8 cellular contexts compared by ENCODE assay signal in the genomic region with DNA sequence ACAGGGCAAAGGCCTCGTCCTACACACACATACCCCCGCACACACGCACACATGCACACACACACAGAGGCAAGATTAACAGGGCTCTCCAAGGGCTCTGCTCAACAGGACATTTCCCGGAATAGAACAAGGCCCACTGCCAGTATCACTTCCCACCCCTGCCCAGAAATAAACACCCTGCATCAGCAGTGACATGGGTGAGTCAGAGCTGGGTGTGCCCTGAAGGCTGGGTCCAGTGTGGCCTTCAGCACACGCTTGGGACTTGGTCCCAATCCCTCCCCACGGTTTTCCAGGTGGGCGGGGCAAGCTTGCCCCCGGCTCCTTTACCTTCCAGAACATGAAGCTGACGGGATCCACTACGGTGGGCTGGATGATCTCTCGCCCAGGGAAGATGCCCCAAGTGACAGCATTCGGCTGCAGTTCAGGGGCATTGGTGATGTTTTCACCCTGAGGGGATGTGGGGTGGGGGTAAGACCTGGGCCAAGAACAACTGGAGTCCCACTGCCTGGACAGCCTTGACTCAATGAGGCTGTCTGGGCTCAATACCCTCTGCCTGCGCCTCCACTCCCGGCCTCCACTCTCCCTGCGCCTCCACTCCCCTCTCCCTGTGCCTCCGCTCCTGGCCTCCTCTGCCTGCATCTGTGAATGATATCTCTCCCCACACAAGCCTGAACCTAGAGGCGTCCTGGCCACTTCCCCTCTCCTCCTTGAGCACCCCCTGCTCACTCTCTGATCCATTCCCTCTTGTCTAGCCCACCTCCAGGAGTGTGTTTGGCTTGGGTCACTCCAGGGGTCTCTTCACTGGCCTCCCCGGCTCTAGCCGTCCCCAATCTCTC. TPM values are rescaled to one million over a fixed set of nuclear protein-coding genes. Genes with fewer than 3 reads are reported as not detected.
DNase-seq lines count a peak whose midpoint lies in the region; ATAC-seq and TF ChIP-seq lines count a peak whose summit lies in the region.

No MANE protein-coding gene starts in this region.

- H3K9me3 ChIP-seq in GM23248 (ENCODE audit: low read depth) (no peaks in the 10 kb centered on the region), left ventricle myocardium inferior (replicated peaks) (no peaks in the 10 kb centered on the region), skeletal muscle satellite cell (replicated peaks; ENCODE audit: low read length) (no peaks in the 10 kb centered on the region)

- H3K36me3 ChIP-seq in GM23248 (ENCODE audit: low read depth) (peaks cover 5% of the 10 kb centered on the region; the same call in 1 of the 2 replicates), left ventricle myocardium inferior (peaks cover 41% of the 10 kb centered on the region), skeletal muscle satellite cell (ENCODE audit: insufficient read depth, low read length) (peaks cover 22% of the 10 kb centered on the region)

- intact Hi-C loops in left ventricle myocardium inferior (cut with micrococcal nuclease), result no loop called here

- no peak for ATAC-seq in GM19463 (IDR thresholded peaks at IDR 0.05; ENCODE audit: unreplicated experiment)

- DNase-seq in GM23248 (peak; percentile 94), amniotic epithelial cell (ENCODE audit: low read depth) (peak; percentile 82), left ventricle myocardium inferior (peak; percentile 92), activated gamma-delta T cell treated with Interleukin-2 at 50 U/mL for 16 hours (no peak), NCI-H2107 (lab: John Stamatoyannopoulos, UW) (no peak), HK-2 (ENCODE audit: unreplicated experiment) (no peak)

- H3K4me3 ChIP-seq in GM23248 (peak overlapping the region; percentile 31; the same call in 1 of the 2 replicates), left ventricle myocardium inferior (peak overlapping the region; percentile 38), skeletal muscle satellite cell (ENCODE audit: low read length) (peak overlapping the region; percentile 24)

- H3F3A ChIP-seq in GM23248 (ENCODE audit: insufficient read depth), result no peaks in the 10 kb centered on the region

- TF ChIP-seq CTCF in left ventricle myocardium inferior (IDR thresholded peaks at IDR 0.05; ENCODE audit: borderline replicate concordance), result no peak

- no peaks in the 10 kb centered on the region for H4K20me1 ChIP-seq in GM23248 (ENCODE audit: insufficient read depth)

- H3K4me2 ChIP-seq in GM23248 (ENCODE audit: unreplicated experiment), result peak overlapping the region; percentile 66
- peak overlapping the region; percentile 35 for H3K4me2 ChIP-seq in skeletal muscle satellite cell (ENCODE audit: low read length)

- H3K27me3 ChIP-seq in GM23248 (replicated peaks; ENCODE audit: insufficient read depth) (no peaks in the 10 kb centered on the region), left ventricle myocardium inferior (ENCODE audit: low read depth) (no peaks in the 10 kb centered on the region), skeletal muscle satellite cell (ENCODE audit: control insufficient read depth, insufficient read depth, low read length) (no peaks in the 10 kb centered on the region)

- peak overlapping the region; percentile 62 for H2AFZ ChIP-seq in GM23248

- H3K27ac ChIP-seq in GM23248 (peak overlapping the region; percentile 71), left ventricle myocardium inferior (replicated peaks) (peak overlapping the region; percentile 98)

- H3K4me1 ChIP-seq in GM23248 (ENCODE audit: insufficient read depth) (peaks cover 28% of the 10 kb centered on the region), left ventricle myocardium inferior (peaks cover 98% of the 10 kb centered on the region), skeletal muscle satellite cell (ENCODE audit: control insufficient read depth, insufficient read depth, low read length) (peaks cover 30% of the 10 kb centered on the region)

- H3K9me2 ChIP-seq in GM23248 (ENCODE audit: insufficient read depth), result no peaks in the 10 kb centered on the region

- H3K79me2 ChIP-seq in GM23248 (ENCODE audit: insufficient read depth), result no peaks in the 10 kb centered on the region

- H3K9ac ChIP-seq in GM23248, result peak overlapping the region; percentile 69
- H3K9ac ChIP-seq in skeletal muscle satellite cell (ENCODE audit: low read depth, low read length), result peak overlapping the region; percentile 40

- WGBS in GM23248 (ENCODE audit: low coverage in 1 of 2, low lambda C conversion rate in 2 of 2, missing lambda C conversion rate in 2 of 2), 2 experiments, result 35 to 38% methylated on average over 19 of the region's 19 CpGs

- in situ Hi-C loops in GM23248 (cut with MboI), result no loop called here

RNA-seq across cellular contexts. Expression of gene MTHFR, which starts 14.7 kb away (rescaled TPM):
- total RNA-seq in GM23248 (2014; rRNA removed; shearing (Covaris generic)), result 6.6 and 16.1 TPM in 2 replicates
- 5.1 and 6.5 TPM in 2 replicates for polyA plus RNA-seq in GM23248 (2016; fragmentation: Nextera tagmentation; extraction: Ambion mirVana)
- total RNA-seq in left ventricle myocardium inferior, result 40.1 TPM
- total RNA-seq in skeletal muscle satellite cell (2012; rRNA removed), result 12.5 and 15.7 TPM in 2 replicates

RNA-seq across cellular contexts. Expression of gene CLCN6, which starts 14.9 kb away (rescaled TPM):
- 4.3 and 5.4 TPM in 2 replicates for total RNA-seq in GM23248 (2014; rRNA removed; shearing (Covaris generic))
- 4.4 and 4.9 TPM in 2 replicates for polyA plus RNA-seq in GM23248 (2016; fragmentation: Nextera tagmentation; extraction: Ambion mirVana)
- 16.1 TPM for total RNA-seq in left ventricle myocardium inferior
- total RNA-seq in skeletal muscle satellite cell (2012; rRNA removed), result 5.0 and 8.4 TPM in 2 replicates

RNA-seq across cellular contexts. Expression of gene C1orf167, which starts 29.1 kb away (rescaled TPM):
- not detected in 2 replicates for total RNA-seq in GM23248 (2014; rRNA removed; shearing (Covaris generic))
- polyA plus RNA-seq in GM23248 (2016; fragmentation: Nextera tagmentation; extraction: Ambion mirVana), result 0.43 TPM in 1 of 2 replicates, not detected in the other
- total RNA-seq in left ventricle myocardium inferior, result 2.5 TPM
- total RNA-seq in skeletal muscle satellite cell (2012; rRNA removed), result not detected in 2 replicates

RNA-seq across cellular contexts. Expression of gene AGTRAP, which starts 55.2 kb away (rescaled TPM):
- 86.8 and 113 TPM in 2 replicates for total RNA-seq in GM23248 (2014; rRNA removed; shearing (Covaris generic))
- polyA plus RNA-seq in GM23248 (2016; fragmentation: Nextera tagmentation; extraction: Ambion mirVana), result 121 TPM in 2 replicates
- 16.6 TPM for total RNA-seq in left ventricle myocardium inferior
- 40.4 and 47.4 TPM in 2 replicates for total RNA-seq in skeletal muscle satellite cell (2012; rRNA removed)

RNA-seq across cellular contexts. Expression of gene NPPA, which starts 56.5 kb away (rescaled TPM):
- total RNA-seq in GM23248 (2014; rRNA removed; shearing (Covaris generic)), result not detected in 2 replicates
- not detected in 2 replicates for polyA plus RNA-seq in GM23248 (2016; fragmentation: Nextera tagmentation; extraction: Ambion mirVana)
- total RNA-seq in left ventricle myocardium inferior, result 1,100 TPM
- total RNA-seq in skeletal muscle satellite cell (2012; rRNA removed), result not detected in 2 replicates

Comparison
In these comparisons a context has a peak if more than half of its experiments do, and no peak if none do; other contexts are left out.
1. DNase-seq: peak in GM23248 (single experiment), amniotic epithelial cell (single experiment) and left ventricle myocardium inferior (single experiment); none in activated gamma-delta T cell treated with Interleukin-2 at 50 U/mL for 16 hours (single experiment), NCI-H2107 (single experiment) and HK-2 (single experiment).
2. Peak in every context shown above with its lines, with median percentiles within 50 percentile points of each other: H3K4me3 ChIP-seq.